1 cellular context compared by ENCODE assay signal in the genomic region with DNA sequence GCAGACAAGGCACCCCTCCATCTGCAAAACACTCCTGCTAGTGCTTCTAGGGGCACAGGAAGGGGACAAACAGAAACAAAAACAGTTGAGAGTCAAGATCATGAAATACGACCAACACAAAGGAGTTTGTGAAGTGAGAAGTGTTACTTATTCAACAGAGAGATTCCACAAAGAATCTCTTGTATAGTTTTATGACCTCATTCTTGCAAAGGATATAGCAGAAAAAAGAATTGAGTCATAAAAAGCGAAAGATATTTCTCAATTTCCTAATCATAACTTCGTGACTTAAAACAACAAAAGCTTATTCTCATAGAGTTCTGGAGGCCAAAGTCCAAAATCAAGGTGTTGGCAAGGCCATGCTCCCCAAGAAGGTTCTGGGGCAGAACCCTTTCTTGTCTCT.
TF ChIP-seq lines count a peak whose summit lies in the region.

No MANE protein-coding gene starts in this region.

TF ChIP-seq in IMR-90, 13 proteins besides CTCF, POLR2A, EP300 and RAD21 (continued from another document):
- TF ChIP-seq SMC3 (IDR thresholded peaks at IDR 0.05; ENCODE audit: low read depth, low read length) (no peak), NFE2L2 (IDR thresholded peaks at IDR 0.05; ENCODE audit: low read depth, low read length) (no peak), RFX5 (IDR thresholded peaks at IDR 0.05; ENCODE audit: low read depth, low read length) (no peak), RCOR1 (IDR thresholded peaks at IDR 0.05; ENCODE audit: insufficient replicate concordance, low read length) (no peak), FOS (IDR thresholded peaks at IDR 0.05; ENCODE audit: low read depth, low read length) (no peak), CHD1 (IDR thresholded peaks at IDR 0.05; ENCODE audit: low read depth, low read length) (no peak), MAFK (IDR thresholded peaks at IDR 0.05; ENCODE audit: low read depth, low read length) (no peak), MXI1 (IDR thresholded peaks at IDR 0.05; ENCODE audit: borderline replicate concordance, low read depth, low read length) (no peak)
- TF ChIP-seq, protein P1, sequence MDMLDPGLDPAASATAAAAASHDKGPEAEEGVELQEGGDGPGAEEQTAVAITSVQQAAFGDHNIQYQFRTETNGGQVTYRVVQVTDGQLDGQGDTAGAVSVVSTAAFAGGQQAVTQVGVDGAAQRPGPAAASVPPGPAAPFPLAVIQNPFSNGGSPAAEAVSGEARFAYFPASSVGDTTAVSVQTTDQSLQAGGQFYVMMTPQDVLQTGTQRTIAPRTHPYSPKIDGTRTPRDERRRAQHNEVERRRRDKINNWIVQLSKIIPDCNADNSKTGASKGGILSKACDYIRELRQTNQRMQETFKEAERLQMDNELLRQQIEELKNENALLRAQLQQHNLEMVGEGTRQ (IDR thresholded peaks at IDR 0.05; ENCODE audit: low read depth, low read length) = no peak
- TF ChIP-seq, protein P2, sequence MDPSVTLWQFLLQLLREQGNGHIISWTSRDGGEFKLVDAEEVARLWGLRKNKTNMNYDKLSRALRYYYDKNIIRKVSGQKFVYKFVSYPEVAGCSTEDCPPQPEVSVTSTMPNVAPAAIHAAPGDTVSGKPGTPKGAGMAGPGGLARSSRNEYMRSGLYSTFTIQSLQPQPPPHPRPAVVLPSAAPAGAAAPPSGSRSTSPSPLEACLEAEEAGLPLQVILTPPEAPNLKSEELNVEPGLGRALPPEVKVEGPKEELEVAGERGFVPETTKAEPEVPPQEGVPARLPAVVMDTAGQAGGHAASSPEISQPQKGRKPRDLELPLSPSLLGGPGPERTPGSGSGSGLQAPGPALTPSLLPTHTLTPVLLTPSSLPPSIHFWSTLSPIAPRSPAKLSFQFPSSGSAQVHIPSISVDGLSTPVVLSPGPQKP (IDR thresholded peaks at IDR 0.05; ENCODE audit: borderline replicate concordance, low read depth, low read length) = no peak
